8 cellular contexts compared by ENCODE assay signal in the genomic region with DNA sequence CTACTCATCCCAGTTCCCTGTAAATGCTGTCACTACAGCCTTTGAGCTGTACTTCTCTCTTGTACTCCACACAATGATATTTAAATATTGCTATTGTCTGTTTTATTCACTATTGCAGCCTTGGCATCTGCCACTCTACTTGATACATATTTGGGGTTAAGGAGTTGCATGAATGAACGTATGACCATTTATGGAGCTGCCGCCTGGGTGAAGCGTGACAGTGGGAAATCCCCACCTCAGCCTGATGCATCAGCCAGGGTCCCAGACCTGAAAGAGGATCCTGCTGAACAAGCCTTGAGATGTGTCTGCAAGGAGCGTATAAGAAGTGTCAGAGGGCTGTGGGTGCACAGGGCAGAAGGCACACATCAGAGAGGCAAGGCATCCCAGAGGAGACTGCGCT. TPM values are rescaled to one million over a fixed set of nuclear protein-coding genes. Genes with fewer than 3 reads are reported as not detected.
DNase-seq lines count a peak whose midpoint lies in the region; ATAC-seq and TF ChIP-seq lines count a peak whose summit lies in the region.

No MANE protein-coding gene starts in this region.

- H3K9me3 Mint-ChIP-seq in naive B cell: peaks cover 0 to 3% (median 0%) of the 10 kb centered on the region in 7 donors

- TF ChIP-seq CTCF in GM12865 (IDR thresholded peaks at IDR 0.05; ENCODE audit: insufficient read depth, low read depth, low read length, missing control alignments) (no peak), RWPE1 (conservative IDR thresholded peaks at IDR 0.05; ENCODE audit: low read depth) (no peak), transverse colon (IDR thresholded peaks at IDR 0.05) (no peak)

- H3K4me3 ChIP-seq in GM12865 (ENCODE audit: low read depth, low read length) (no peak overlapping the region), transverse colon (no peak overlapping the region)

- H3K27me3 Mint-ChIP-seq in T-helper 17 cell (peaks cover 17% of the 10 kb centered on the region), naive B cell (peaks cover 0 to 5% (median 0%) of the 10 kb centered on the region in 3 donors)

- WGBS in transverse colon (ENCODE audit: low coverage in 1 of 2), 2 donors: 78% methylated on average over 5 of the region's 5 CpGs; no CpG with 5 or more reads in 1 of the 2 donors

- DNase-seq in GM12865 (ENCODE audit: low read depth) (peak; percentile 86), T-helper 17 cell (peak in 1 of 3 donors; percentile 20), naive B cell (peak; percentile 82), RWPE1 (ENCODE audit: low spot score) (no peak), 8988T (no peak), EL (no peak), transverse colon (no peak)

- H3K36me3 Mint-ChIP-seq in T-helper 17 cell (ENCODE audit: low read depth) (peaks cover 2% of the 10 kb centered on the region), naive B cell (no peaks in the 10 kb centered on the region)

- H3K27ac Mint-ChIP-seq in T-helper 17 cell: peak overlapping the region; percentile 53
- peak overlapping the region; percentile 35 to 95 (median 86) for H3K27ac Mint-ChIP-seq in naive B cell

- H3K9me3 ChIP-seq in T-helper 17 cell (ENCODE audit: control insufficient read depth, low read length, poor library complexity, severe bottlenecking) (no peaks in the 10 kb centered on the region), transverse colon (no peaks in the 10 kb centered on the region)

- TF ChIP-seq POLR2A in transverse colon (IDR thresholded peaks at IDR 0.05): no peak

- in situ Hi-C loops in transverse colon (cut with MboI; ENCODE audit: low pct_ligation_motif_present in 1 of 4, low pct_unique_long_range_greater_than_20kb in 1 of 4, low sequenced_read_pairs in 3 of 4): loop anchor here in 2 of 4 donors (10.0 to 25.0 kb wide), 2 partner anchors 116 to 124 kb away; no protein-coding TSS in a partner anchor

- H3K4me1 Mint-ChIP-seq in T-helper 17 cell (peaks cover 21% of the 10 kb centered on the region), naive B cell (peaks cover 43 to 61% (median 55%) of the 10 kb centered on the region in 3 donors)

- H3K27me3 ChIP-seq in transverse colon: no peaks in the 10 kb centered on the region

- intact Hi-C loops in transverse colon (cut with DNase I; ENCODE audit: low total_unique reads): no loop called here

- H3K4me3 Mint-ChIP-seq in T-helper 17 cell (peak overlapping the region; percentile 51), naive B cell (peak overlapping the region in 6 of 8 donors; percentile 17 to 79 (median 28))

- peaks cover 0 to 2% (median 1%) of the 10 kb centered on the region in 4 donors for H3K4me1 ChIP-seq in transverse colon

- H3K36me3 ChIP-seq in transverse colon: no peaks in the 10 kb centered on the region

- no peak for TF ChIP-seq EP300 in transverse colon (IDR thresholded peaks at IDR 0.05; ENCODE audit: low read depth)

- ATAC-seq in GM21786 (IDR thresholded peaks at IDR 0.05; ENCODE audit: unreplicated experiment) (peak; percentile 95), T-helper 17 cell (peak; percentile 92), naive B cell (ENCODE audit: low read depth in 2 of 2) (peak; percentile 97)

- H3K27ac ChIP-seq in RWPE1 (no peak overlapping the region), transverse colon (no peak overlapping the region)

- POLR2A ChIA-PET in RWPE1 (lab: Yijun Ruan, JAX; ENCODE audit: low non-redundant PET): no interaction called here

- CTCF ChIA-PET in RWPE1 (lab: Yijun Ruan, JAX): no interaction called here

RNA-seq across cellular contexts. Expression of gene MRPL35, which starts 39.1 kb away (rescaled TPM):
- total RNA-seq in T-helper 17 cell (1 to 10 TPM; 9.0 to 9.6 TPM), transverse colon (10 to 100 TPM in 3 of 4 donors, 1 to 10 TPM in 1; 7.2 to 53.2 (median 38.4) TPM)
- 10 to 100 TPM; 13.6 to 34.5 (median 29.2) TPM for polyA plus RNA-seq in naive B cell (ENCODE audit: low read depth in 6 of 6)

RNA-seq across cellular contexts. Expression of gene IMMT, which starts 43.1 kb away (rescaled TPM):
- total RNA-seq in T-helper 17 cell: 10 to 100 TPM; 57.8 to 61.3 TPM
- polyA plus RNA-seq in naive B cell (ENCODE audit: low read depth in 6 of 6): 10 to 100 TPM; 30.3 to 53.9 (median 39.9) TPM
- total RNA-seq in transverse colon: 100 to 1,000 TPM in 1 of 4 donors, 10 to 100 TPM in 3; 44.4 to 149 (median 85.8) TPM

Comparison
In these comparisons a context has a peak if more than half of its experiments do, and no peak if none do; other contexts are left out.
1. DNase-seq: peak in GM12865 (single experiment) and naive B cell (single experiment); none in RWPE1 (single experiment), 8988T (single experiment), EL (single experiment) and transverse colon (single experiment).
2. Peak in every context shown above with its lines, with median percentiles within 50 percentile points of each other: ATAC-seq.